Comparison of ENCODE assay signal across 13 cellular contexts in the genomic region with DNA sequence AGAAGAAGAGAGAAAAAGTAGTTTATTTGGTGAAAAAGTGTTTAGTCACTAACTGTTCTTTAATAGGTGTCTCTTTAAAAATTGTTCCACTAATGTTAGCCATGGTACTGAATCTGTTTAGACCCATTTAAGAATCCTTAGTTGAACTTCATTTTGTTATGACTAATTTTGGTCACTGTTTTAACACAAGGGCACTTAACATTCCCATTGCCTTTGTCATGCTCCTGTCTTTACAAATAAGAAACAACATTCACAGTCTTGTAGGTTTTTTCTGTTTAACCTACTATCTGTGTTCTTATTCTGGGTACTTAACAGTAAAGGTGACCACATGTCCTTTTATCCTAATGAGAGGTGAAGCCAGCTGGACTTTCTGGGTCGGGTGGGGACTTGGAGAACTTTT.
A peak's percentile ranks its signal among the peaks of the same experiment; 100 is the strongest.
DNase-seq lines count a peak whose midpoint lies in the region; ATAC-seq and TF ChIP-seq lines count a peak whose summit lies in the region.
"Had no signal": no experiment of that assay in that cellular context is flagged by ENCODE, and none has a peak within 500 bp of the region (broad histone marks: within the 10 kb centered on the region; RNA-seq: fewer than 3 reads in every experiment).

No MANE protein-coding gene starts in this region.

- no peak overlapping the region for H3K4me3 Mint-ChIP-seq in T-cell
- H3K4me3 Mint-ChIP-seq in activated CD4-positive, alpha-beta T cell treated with anti-CD3 and anti-CD28 coated beads for 36 hours, result no peak overlapping the region
- H3K4me3 Mint-ChIP-seq: memory B cell had no signal

- no peak overlapping the region for H2AK9ac ChIP-seq in IMR-90 (replicated peaks; ENCODE audit: low read depth, low read length, poor library complexity)

- intact Hi-C loops in IMR-90 (cut with micrococcal nuclease), result loop anchor here (1.0 kb wide), 1 partner anchor 698 kb away; no protein-coding TSS in a partner anchor
- intact Hi-C loops in activated CD4-positive, alpha-beta T cell treated with anti-CD3 and anti-CD28 coated beads for 36 hours (cut with DNase I, micrococcal nuclease), result no loop called here

- H3K4me2 ChIP-seq in IMR-90 (ENCODE audit: low read depth, low read length), result no peak overlapping the region

- H4K20me1 ChIP-seq in IMR-90 (ENCODE audit: insufficient read depth, low read length), result no peaks in the 10 kb centered on the region; the same call in 1 of the 2 replicates

- peaks cover 4% of the 10 kb centered on the region; the same call in 1 of the 2 replicates for H3K4me1 ChIP-seq in IMR-90 (ENCODE audit: control insufficient read depth, insufficient read depth, low read length)
- no peaks in the 10 kb centered on the region for H3K4me1 ChIP-seq in lung (ENCODE audit: control insufficient read depth in 2 of 2, insufficient read depth in 2 of 2, low read length in 2 of 2)

- no peak overlapping the region for H2BK120ac ChIP-seq in IMR-90 (ENCODE audit: low read depth, low read length)

- in situ Hi-C loops in IMR-90 (cut with MboI; ENCODE audit: low sequenced_read_pairs) (no loop called here), brain microvascular endothelial cell (cut with HindIII; ENCODE audit: low pct_ligation_motif_present, low sequenced_read_pairs) (no loop called here)

- H3K9me3 ChIP-seq in AG04450 (ENCODE audit: control insufficient read depth, insufficient read depth, low read length), result no peaks in the 10 kb centered on the region
- H3K9me3 ChIP-seq in IMR-90 (ENCODE audit: control insufficient read depth, insufficient read depth, low read length), result no peaks in the 10 kb centered on the region
- H3K9me3 ChIP-seq in lung (ENCODE audit: control insufficient read depth in 2 of 2, insufficient read depth in 1 of 2, low read length in 1 of 2), result no peaks in the 10 kb centered on the region
- H3K9me3 ChIP-seq: heart right ventricle had no signal

- no peak overlapping the region for H3K4me3 ChIP-seq in AG04450 (ENCODE audit: low read depth, low read length)
- H3K4me3 ChIP-seq in IMR-90 (ENCODE audit: insufficient read depth, low read depth, low read length), result no peak overlapping the region
- H3K4me3 ChIP-seq in brain microvascular endothelial cell (ENCODE audit: low read depth, low read length), result no peak overlapping the region
- H3K4me3 ChIP-seq in lung, result no peak overlapping the region
- H3K4me3 ChIP-seq: heart right ventricle had no signal

- peak; percentile 32 for DNase-seq in AG04450 (ENCODE audit: low read depth, low spot score)
- DNase-seq in IMR-90, result peak; percentile 89
- DNase-seq in brain microvascular endothelial cell, result peak; percentile 18
- DNase-seq in lung (ENCODE audit: low spot score), result no peak
- DNase-seq in T-cell, result no peak
- no peak for DNase-seq in activated CD4-positive, alpha-beta T cell treated with anti-CD3 and anti-CD28 coated beads for 36 hours
- no peak for DNase-seq in NCI-H524 (lab: John Stamatoyannopoulos, UW)
- DNase-seq: heart right ventricle, MM.1S had no signal

- no peak overlapping the region for H3K9ac ChIP-seq in IMR-90 (ENCODE audit: low read depth, low read length)

- no peak overlapping the region for H3K27ac Mint-ChIP-seq in T-cell
- H3K27ac Mint-ChIP-seq in activated CD4-positive, alpha-beta T cell treated with anti-CD3 and anti-CD28 coated beads for 36 hours, result no peak overlapping the region
- H3K27ac Mint-ChIP-seq: memory B cell had no signal

- no peaks in the 10 kb centered on the region for H3K27me3 ChIP-seq in AG04450 (ENCODE audit: control insufficient read depth, insufficient read depth, low read length)
- H3K27me3 ChIP-seq in IMR-90 (ENCODE audit: control insufficient read depth, insufficient read depth, low read length), result no peaks in the 10 kb centered on the region
- no peaks in the 10 kb centered on the region for H3K27me3 ChIP-seq in brain microvascular endothelial cell (replicated peaks)
- H3K27me3 ChIP-seq in lung (ENCODE audit: control insufficient read depth, insufficient read depth), result no peaks in the 10 kb centered on the region
- H3K27me3 ChIP-seq: heart right ventricle had no signal

- no peak overlapping the region for H3K14ac ChIP-seq in IMR-90 (replicated peaks; ENCODE audit: low read depth, low read length)

- 0 out of 2 replicates have a peak, but pooled peaks cover 2% of the 10 kb centered on the region for H3K36me3 ChIP-seq in IMR-90 (ENCODE audit: control insufficient read depth, insufficient read depth, low read length)
- no peaks in the 10 kb centered on the region for H3K36me3 ChIP-seq in brain microvascular endothelial cell (replicated peaks)
- H3K36me3 ChIP-seq in lung (ENCODE audit: control insufficient read depth in 2 of 2, insufficient read depth in 2 of 2, low read length in 2 of 2), result peaks cover 3 to 4% of the 10 kb centered on the region in 2 donors

- H3K9me1 ChIP-seq in IMR-90 (ENCODE audit: insufficient read depth, low read length), result no peaks in the 10 kb centered on the region

- H2BK20ac ChIP-seq in IMR-90 (ENCODE audit: low read depth, low read length), result no peak overlapping the region

- H3K79me1 ChIP-seq in IMR-90 (ENCODE audit: low read depth in 1 of 2, low read length in 2 of 2), result peaks cover 3 to 9% of the 10 kb centered on the region in 2 experiments; a peak in 1 of 4 replicates

- H3K27ac ChIP-seq in AG04450 (ENCODE audit: low read depth, low read length) (peak overlapping the region; percentile 42), IMR-90 (ENCODE audit: insufficient read depth, low read length) (no peak overlapping the region), brain microvascular endothelial cell (no peak overlapping the region), lung (ENCODE audit: low read depth in 1 of 2, low read length in 1 of 2) (no peak overlapping the region)
- H3K27ac ChIP-seq: heart right ventricle had no signal

- H2AK5ac ChIP-seq in IMR-90 (ENCODE audit: low read depth, low read length), result no peak overlapping the region

- peaks cover 63% of the 10 kb centered on the region for H3K36me3 Mint-ChIP-seq in T-cell
- peaks cover 41% of the 10 kb centered on the region for H3K36me3 Mint-ChIP-seq in activated CD4-positive, alpha-beta T cell treated with anti-CD3 and anti-CD28 coated beads for 36 hours (ENCODE audit: low read depth)

- H3K9me3 Mint-ChIP-seq in T-cell, result peaks cover 0 to 4% (median 0%) of the 10 kb centered on the region in 3 donors
- no peaks in the 10 kb centered on the region for H3K9me3 Mint-ChIP-seq in activated CD4-positive, alpha-beta T cell treated with anti-CD3 and anti-CD28 coated beads for 36 hours (ENCODE audit: low read depth)
- H3K9me3 Mint-ChIP-seq: memory B cell had no signal

- H4K5ac ChIP-seq in IMR-90 (ENCODE audit: low read depth, low read length), result no peak overlapping the region

- peak; percentile 82 for ATAC-seq in IMR-90 (ENCODE audit: low read depth)
- peak; percentile 53 for ATAC-seq in lung (ENCODE audit: insufficient read depth, low FRiP score)
- no peak for ATAC-seq in T-cell (replicated peaks in 1 of 4)
- ATAC-seq in activated CD4-positive, alpha-beta T cell treated with anti-CD3 and anti-CD28 coated beads for 36 hours, result no peak
- no peak for ATAC-seq in HG03196 (IDR thresholded peaks at IDR 0.05; ENCODE audit: unreplicated experiment)
- ATAC-seq: Right ventricle myocardium inferior had no signal

- no peak overlapping the region for H2AFZ ChIP-seq in IMR-90 (replicated peaks; ENCODE audit: low read length, poor library complexity)

- BruUV-seq in IMR-90 (replicated peaks; lab: Mats Ljungman, UMichigan), result no TSS peak

- H3K56ac ChIP-seq in IMR-90 (ENCODE audit: extremely low read depth, insufficient read depth, low read length), result no peak overlapping the region

- POLR2A ChIA-PET in AG04450 (lab: Yijun Ruan, JAX) (interaction anchor here (0.8 kb wide), 1 partner anchor 124 kb away, joined by 3 read pairs; no protein-coding TSS in a partner anchor), IMR-90 (lab: Charles Lee; ENCODE audit: unreplicated experiment) (no interaction called here), T-cell (lab: Charles Lee) (no interaction called here)
- POLR2A ChIA-PET in activated CD4-positive, alpha-beta T cell treated with anti-CD3 and anti-CD28 coated beads for 36 hours (lab: Charles Lee), result no interaction called here

- dilution Hi-C loops in IMR-90 (cut with HindIII; ENCODE audit: low sequenced_read_pairs, unreplicated experiment), result no loop called here

- WGBS in IMR-90 (ENCODE audit: extremely low coverage in 2 of 2, insufficient read length in 1 of 2), 2 experiments, result no CpG with 5 or more reads among the region's 1 CpG
- WGBS in lung, 2 donors, result 79 to 97% methylated on average over 1 of the region's 1 CpG

- CTCF ChIA-PET in AG04450 (lab: Charles Lee), result interaction anchor here (1.0 to 1.8 kb wide), 2 partner anchors 82 to 697 kb away, joined by 3 to 9 read pairs; no protein-coding TSS in a partner anchor
- CTCF ChIA-PET in IMR-90 (lab: Yijun Ruan, JAX), result interaction anchor here (0.6 to 1.3 kb wide), 2 partner anchors 697 to 1745 kb away, joined by 3 read pairs; no protein-coding TSS in a partner anchor
- CTCF ChIA-PET in T-cell (lab: Charles Lee), result interaction anchor here in 1 of 2 donors (0.6 kb wide), 1 partner anchor 1912 kb away, joined by 3 read pairs; no protein-coding TSS in a partner anchor
- CTCF ChIA-PET in activated CD4-positive, alpha-beta T cell treated with anti-CD3 and anti-CD28 coated beads for 36 hours (lab: Charles Lee), result no interaction called here

- no peak overlapping the region for H4K8ac ChIP-seq in IMR-90 (ENCODE audit: low read depth in 2 of 2, low read length in 2 of 2)

- no peak for TF ChIP-seq POLR2A in IMR-90 (IDR thresholded peaks at IDR 0.05; ENCODE audit: low read depth, low read length)

- H4K91ac ChIP-seq in IMR-90 (ENCODE audit: insufficient read depth, low read depth, low read length), result no peak overlapping the region

- H3K4ac ChIP-seq in IMR-90 (ENCODE audit: low read depth, low read length), result no peak overlapping the region

- no peak overlapping the region for H3K18ac ChIP-seq in IMR-90 (ENCODE audit: low read depth, low read length)

- no peaks in the 10 kb centered on the region for H3K27me3 Mint-ChIP-seq in T-cell
- H3K27me3 Mint-ChIP-seq in activated CD4-positive, alpha-beta T cell treated with anti-CD3 and anti-CD28 coated beads for 36 hours, result no peaks in the 10 kb centered on the region
- H3K27me3 Mint-ChIP-seq: CD4-positive, CD25-positive, alpha-beta regulatory T cell; memory B cell had no signal

- TF ChIP-seq CTCF in AG04450 (IDR thresholded peaks at IDR 0.05; ENCODE audit: low read depth, low read length), result no peak
- TF ChIP-seq CTCF in IMR-90 (conservative IDR thresholded peaks at IDR 0.05; ENCODE audit: low read depth, low read length), result no peak
- TF ChIP-seq CTCF in brain microvascular endothelial cell (IDR thresholded peaks at IDR 0.05; ENCODE audit: low read depth, low read length, missing control alignments), result no peak
- TF ChIP-seq CTCF in lung (IDR thresholded peaks at IDR 0.05; ENCODE audit: control extremely low read depth, extremely low read depth), result no peak

- no peak overlapping the region for H3K23ac ChIP-seq in IMR-90 (ENCODE audit: low read depth, low read length)

- H2BK15ac ChIP-seq in IMR-90 (ENCODE audit: low read depth, low read length), result no peak overlapping the region

- no peak for TF ChIP-seq RAD21 in IMR-90 (IDR thresholded peaks at IDR 0.05; ENCODE audit: low read length)

- peak overlapping the region; percentile 95 for H2BK5ac ChIP-seq in IMR-90 (ENCODE audit: low read depth, low read length, poor library complexity, severe bottlenecking)

- H3K4me1 Mint-ChIP-seq in T-cell, result peaks cover 11 to 29% (median 24%) of the 10 kb centered on the region in 3 donors
- H3K4me1 Mint-ChIP-seq in activated CD4-positive, alpha-beta T cell treated with anti-CD3 and anti-CD28 coated beads for 36 hours, result no peaks in the 10 kb centered on the region
- H3K4me1 Mint-ChIP-seq: memory B cell had no signal

Comparison
In these comparisons a context has a peak if more than half of its experiments do, and no peak if none do; other contexts are left out.
1. DNase-seq: peak in AG04450 (single experiment), IMR-90 (single experiment) and brain microvascular endothelial cell (single experiment); none in lung (single experiment), T-cell (0 of 34), activated CD4-positive, alpha-beta T cell treated with anti-CD3 and anti-CD28 coated beads for 36 hours (single experiment) and NCI-H524 (0 of 2).
2. ATAC-seq: peak in IMR-90 (single experiment) and lung (single experiment); none in T-cell (0 of 4), activated CD4-positive, alpha-beta T cell treated with anti-CD3 and anti-CD28 coated beads for 36 hours (single experiment) and HG03196 (single experiment).